In the genomic region with DNA sequence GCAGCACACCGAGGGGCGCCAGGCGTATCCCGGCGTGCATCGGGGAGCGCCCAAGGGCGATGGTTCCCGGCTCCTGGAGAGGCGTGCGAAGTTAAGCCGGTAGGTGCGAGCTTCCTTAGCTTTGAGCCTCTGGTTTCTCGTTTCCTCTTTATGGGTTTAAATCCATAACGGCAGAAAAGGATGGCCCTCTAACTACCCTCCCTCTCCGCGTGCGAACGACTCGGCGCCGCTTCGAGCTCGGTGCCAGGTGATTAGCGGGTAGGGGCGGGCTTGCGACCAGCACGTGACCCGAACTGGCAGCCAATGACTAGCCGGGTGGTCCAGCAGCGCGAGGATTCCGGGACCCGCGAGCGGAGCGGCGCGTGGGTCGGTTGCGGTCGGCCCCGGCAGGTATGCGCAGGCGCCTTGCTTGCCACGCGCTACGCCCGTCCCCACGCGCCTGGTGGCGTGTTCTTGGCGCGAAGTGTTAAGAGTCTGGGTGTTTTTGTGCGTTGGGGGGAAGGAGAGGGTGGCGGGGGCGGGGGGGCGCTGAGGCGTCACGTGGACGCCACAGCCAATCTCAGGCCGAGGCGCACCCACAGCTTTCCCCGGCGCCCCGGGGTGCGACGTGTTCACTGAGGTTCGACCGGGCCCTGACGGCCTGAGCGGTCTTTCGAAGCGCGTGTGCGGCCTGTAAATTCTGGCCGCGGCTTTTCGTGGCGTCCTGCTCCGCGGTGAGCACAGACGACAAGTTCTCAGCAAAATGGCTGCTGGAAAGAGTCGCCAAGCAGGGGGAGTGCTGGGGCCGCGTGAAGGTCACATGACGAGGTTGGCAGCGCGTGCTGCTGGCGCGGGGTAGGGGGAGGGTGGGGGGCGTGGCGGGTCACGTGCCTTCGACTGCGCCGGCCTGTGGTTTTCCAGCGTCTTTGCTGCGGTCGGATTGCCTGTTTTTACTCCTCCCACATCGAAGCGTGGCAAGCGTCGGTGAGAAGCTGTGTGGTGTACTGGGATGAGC, we compare ENCODE assay signal across 1 cellular context.
TF ChIP-seq lines count a peak whose summit lies in the region.

No MANE protein-coding gene starts in this region.

TF ChIP-seq in GM12878, 131 proteins besides CTCF, POLR2A, EP300 and RAD21 (continued from another document and continues in another):
- TF ChIP-seq, protein P1, sequence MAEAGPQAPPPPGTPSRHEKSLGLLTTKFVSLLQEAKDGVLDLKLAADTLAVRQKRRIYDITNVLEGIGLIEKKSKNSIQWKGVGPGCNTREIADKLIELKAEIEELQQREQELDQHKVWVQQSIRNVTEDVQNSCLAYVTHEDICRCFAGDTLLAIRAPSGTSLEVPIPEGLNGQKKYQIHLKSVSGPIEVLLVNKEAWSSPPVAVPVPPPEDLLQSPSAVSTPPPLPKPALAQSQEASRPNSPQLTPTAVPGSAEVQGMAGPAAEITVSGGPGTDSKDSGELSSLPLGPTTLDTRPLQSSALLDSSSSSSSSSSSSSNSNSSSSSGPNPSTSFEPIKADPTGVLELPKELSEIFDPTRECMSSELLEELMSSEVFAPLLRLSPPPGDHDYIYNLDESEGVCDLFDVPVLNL (IDR thresholded peaks at IDR 0.05; ENCODE audit: low read depth, low read length) = no peak
- TF ChIP-seq FOXM1 (IDR thresholded peaks at IDR 0.05; ENCODE audit: low read depth, low read length) (no peak), NRF1 (conservative IDR thresholded peaks at IDR 0.05; ENCODE audit: low read depth, low read length) (no peak), RAD51 (IDR thresholded peaks at IDR 0.05) (peak; percentile 52), JUNB (IDR thresholded peaks at IDR 0.05) (no peak), MXI1 (IDR thresholded peaks at IDR 0.05; ENCODE audit: low read depth, low read length) (0 out of 2 replicates have a peak, but pooled peaks have one; percentile 27), MYC (IDR thresholded peaks at IDR 0.05; ENCODE audit: insufficient read depth, insufficient read length, insufficient replicate concordance, low read length, severe bottlenecking) (no peak), TCF12 (IDR thresholded peaks at IDR 0.05; ENCODE audit: low read depth, low read length) (no peak), JUND (IDR thresholded peaks at IDR 0.05; ENCODE audit: low read depth, low read length) (no peak), SKIL (IDR thresholded peaks at IDR 0.05; ENCODE audit: low read depth, poor library complexity, severe bottlenecking) (no peak), ZNF24 (IDR thresholded peaks at IDR 0.05) (no peak), POLR2AphosphoS5 (IDR thresholded peaks at IDR 0.05; ENCODE audit: low read length) (no peak), SUZ12 (IDR thresholded peaks at IDR 0.05; ENCODE audit: unreplicated experiment) (no peak), E4F1 (IDR thresholded peaks at IDR 0.05; ENCODE audit: borderline replicate concordance, partially characterized antibody) (no peak), BRCA1 (IDR thresholded peaks at IDR 0.05; ENCODE audit: low read depth, low read length) (no peak), GATAD2B (conservative IDR thresholded peaks at IDR 0.05; ENCODE audit: low read depth) (0 out of 2 replicates have a peak, but pooled peaks have one; percentile 33), BACH1 (IDR thresholded peaks at IDR 0.05; ENCODE audit: borderline replicate concordance) (no peak), WRNIP1 (IDR thresholded peaks at IDR 0.05; ENCODE audit: borderline replicate concordance, low read depth, low read length) (no peak), CHD2 (IDR thresholded peaks at IDR 0.05; ENCODE audit: borderline replicate concordance, low read depth, low read length) (peak; percentile 43; the same call in 1 of the 2 replicates)
- TF ChIP-seq, protein P2, sequence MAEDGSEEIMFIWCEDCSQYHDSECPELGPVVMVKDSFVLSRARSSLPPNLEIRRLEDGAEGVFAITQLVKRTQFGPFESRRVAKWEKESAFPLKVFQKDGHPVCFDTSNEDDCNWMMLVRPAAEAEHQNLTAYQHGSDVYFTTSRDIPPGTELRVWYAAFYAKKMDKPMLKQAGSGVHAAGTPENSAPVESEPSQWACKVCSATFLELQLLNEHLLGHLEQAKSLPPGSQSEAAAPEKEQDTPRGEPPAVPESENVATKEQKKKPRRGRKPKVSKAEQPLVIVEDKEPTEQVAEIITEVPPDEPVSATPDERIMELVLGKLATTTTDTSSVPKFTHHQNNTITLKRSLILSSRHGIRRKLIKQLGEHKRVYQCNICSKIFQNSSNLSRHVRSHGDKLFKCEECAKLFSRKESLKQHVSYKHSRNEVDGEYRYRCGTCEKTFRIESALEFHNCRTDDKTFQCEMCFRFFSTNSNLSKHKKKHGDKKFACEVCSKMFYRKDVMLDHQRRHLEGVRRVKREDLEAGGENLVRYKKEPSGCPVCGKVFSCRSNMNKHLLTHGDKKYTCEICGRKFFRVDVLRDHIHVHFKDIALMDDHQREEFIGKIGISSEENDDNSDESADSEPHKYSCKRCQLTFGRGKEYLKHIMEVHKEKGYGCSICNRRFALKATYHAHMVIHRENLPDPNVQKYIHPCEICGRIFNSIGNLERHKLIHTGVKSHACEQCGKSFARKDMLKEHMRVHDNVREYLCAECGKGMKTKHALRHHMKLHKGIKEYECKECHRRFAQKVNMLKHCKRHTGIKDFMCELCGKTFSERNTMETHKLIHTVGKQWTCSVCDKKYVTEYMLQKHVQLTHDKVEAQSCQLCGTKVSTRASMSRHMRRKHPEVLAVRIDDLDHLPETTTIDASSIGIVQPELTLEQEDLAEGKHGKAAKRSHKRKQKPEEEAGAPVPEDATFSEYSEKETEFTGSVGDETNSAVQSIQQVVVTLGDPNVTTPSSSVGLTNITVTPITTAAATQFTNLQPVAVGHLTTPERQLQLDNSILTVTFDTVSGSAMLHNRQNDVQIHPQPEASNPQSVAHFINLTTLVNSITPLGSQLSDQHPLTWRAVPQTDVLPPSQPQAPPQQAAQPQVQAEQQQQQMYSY (CRISPR knock-in tag; IDR thresholded peaks at IDR 0.05) = no peak
- TF ChIP-seq, protein P3, sequence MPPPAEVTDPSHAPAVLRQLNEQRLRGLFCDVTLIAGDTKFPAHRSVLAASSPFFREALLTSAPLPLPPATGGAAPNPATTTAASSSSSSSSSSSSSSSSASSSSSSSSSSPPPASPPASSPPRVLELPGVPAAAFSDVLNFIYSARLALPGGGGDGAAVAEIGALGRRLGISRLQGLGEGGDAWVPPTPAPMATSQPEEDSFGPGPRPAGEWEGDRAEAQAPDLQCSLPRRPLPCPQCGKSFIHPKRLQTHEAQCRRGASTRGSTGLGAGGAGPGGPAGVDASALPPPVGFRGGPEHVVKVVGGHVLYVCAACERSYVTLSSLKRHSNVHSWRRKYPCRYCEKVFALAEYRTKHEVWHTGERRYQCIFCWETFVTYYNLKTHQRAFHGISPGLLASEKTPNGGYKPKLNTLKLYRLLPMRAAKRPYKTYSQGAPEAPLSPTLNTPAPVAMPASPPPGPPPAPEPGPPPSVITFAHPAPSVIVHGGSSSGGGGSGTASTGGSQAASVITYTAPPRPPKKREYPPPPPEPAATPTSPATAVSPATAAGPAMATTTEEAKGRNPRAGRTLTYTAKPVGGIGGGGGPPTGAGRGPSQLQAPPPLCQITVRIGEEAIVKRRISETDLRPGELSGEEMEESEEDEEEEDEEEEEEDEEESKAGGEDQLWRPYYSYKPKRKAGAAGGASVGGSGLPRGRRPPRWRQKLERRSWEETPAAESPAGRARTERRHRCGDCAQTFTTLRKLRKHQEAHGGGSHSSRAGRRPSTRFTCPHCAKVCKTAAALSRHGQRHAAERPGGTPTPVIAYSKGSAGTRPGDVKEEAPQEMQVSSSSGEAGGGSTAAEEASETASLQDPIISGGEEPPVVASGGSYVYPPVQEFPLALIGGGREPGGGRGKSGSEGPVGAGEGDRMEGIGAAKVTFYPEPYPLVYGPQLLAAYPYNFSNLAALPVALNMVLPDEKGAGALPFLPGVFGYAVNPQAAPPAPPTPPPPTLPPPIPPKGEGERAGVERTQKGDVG (CRISPR knock-in tag; IDR thresholded peaks at IDR 0.05) = no peak
- TF ChIP-seq, protein P4, sequence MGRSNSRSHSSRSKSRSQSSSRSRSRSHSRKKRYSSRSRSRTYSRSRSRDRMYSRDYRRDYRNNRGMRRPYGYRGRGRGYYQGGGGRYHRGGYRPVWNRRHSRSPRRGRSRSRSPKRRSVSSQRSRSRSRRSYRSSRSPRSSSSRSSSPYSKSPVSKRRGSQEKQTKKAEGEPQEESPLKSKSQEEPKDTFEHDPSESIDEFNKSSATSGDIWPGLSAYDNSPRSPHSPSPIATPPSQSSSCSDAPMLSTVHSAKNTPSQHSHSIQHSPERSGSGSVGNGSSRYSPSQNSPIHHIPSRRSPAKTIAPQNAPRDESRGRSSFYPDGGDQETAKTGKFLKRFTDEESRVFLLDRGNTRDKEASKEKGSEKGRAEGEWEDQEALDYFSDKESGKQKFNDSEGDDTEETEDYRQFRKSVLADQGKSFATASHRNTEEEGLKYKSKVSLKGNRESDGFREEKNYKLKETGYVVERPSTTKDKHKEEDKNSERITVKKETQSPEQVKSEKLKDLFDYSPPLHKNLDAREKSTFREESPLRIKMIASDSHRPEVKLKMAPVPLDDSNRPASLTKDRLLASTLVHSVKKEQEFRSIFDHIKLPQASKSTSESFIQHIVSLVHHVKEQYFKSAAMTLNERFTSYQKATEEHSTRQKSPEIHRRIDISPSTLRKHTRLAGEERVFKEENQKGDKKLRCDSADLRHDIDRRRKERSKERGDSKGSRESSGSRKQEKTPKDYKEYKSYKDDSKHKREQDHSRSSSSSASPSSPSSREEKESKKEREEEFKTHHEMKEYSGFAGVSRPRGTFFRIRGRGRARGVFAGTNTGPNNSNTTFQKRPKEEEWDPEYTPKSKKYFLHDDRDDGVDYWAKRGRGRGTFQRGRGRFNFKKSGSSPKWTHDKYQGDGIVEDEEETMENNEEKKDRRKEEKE (IDR thresholded peaks at IDR 0.05) = no peak
- TF ChIP-seq, protein P5, sequence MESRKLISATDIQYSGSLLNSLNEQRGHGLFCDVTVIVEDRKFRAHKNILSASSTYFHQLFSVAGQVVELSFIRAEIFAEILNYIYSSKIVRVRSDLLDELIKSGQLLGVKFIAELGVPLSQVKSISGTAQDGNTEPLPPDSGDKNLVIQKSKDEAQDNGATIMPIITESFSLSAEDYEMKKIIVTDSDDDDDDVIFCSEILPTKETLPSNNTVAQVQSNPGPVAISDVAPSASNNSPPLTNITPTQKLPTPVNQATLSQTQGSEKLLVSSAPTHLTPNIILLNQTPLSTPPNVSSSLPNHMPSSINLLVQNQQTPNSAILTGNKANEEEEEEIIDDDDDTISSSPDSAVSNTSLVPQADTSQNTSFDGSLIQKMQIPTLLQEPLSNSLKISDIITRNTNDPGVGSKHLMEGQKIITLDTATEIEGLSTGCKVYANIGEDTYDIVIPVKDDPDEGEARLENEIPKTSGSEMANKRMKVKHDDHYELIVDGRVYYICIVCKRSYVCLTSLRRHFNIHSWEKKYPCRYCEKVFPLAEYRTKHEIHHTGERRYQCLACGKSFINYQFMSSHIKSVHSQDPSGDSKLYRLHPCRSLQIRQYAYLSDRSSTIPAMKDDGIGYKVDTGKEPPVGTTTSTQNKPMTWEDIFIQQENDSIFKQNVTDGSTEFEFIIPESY (IDR thresholded peaks at IDR 0.05) = no peak
- TF ChIP-seq, protein P6, sequence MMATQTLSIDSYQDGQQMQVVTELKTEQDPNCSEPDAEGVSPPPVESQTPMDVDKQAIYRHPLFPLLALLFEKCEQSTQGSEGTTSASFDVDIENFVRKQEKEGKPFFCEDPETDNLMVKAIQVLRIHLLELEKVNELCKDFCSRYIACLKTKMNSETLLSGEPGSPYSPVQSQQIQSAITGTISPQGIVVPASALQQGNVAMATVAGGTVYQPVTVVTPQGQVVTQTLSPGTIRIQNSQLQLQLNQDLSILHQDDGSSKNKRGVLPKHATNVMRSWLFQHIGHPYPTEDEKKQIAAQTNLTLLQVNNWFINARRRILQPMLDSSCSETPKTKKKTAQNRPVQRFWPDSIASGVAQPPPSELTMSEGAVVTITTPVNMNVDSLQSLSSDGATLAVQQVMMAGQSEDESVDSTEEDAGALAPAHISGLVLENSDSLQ (IDR thresholded peaks at IDR 0.05) = no peak
